In genomic region chr11:96259053-96259837, GRCh38 we compare ENCODE assay signal across 10 cellular contexts.
DNase-seq lines count a peak whose midpoint lies in the region; ATAC-seq and FAIRE-seq lines count a peak whose summit lies in the region.
"Had no signal": no experiment of that assay in that cellular context is flagged by ENCODE, and none has a peak within 500 bp of the region (broad histone marks: within the 10 kb centered on the region; RNA-seq: fewer than 3 reads in every experiment).

No MANE protein-coding gene starts in this region.

- intact Hi-C loops in sciatic nerve (cut with DNase I), result no loop called here

- H3K4me1 ChIP-seq in SJSA1 (replicated peaks) (peaks cover 65% of the 10 kb centered on the region), HAP-1 (peaks cover 15% of the 10 kb centered on the region)

- in situ Hi-C loops in HAP-1 (cut with MboI; ENCODE audit: low sequenced_read_pairs), result no loop called here

- H3K27me3 ChIP-seq in SJSA1 (replicated peaks), result no peaks in the 10 kb centered on the region
- H3K27me3 ChIP-seq in HAP-1 (ENCODE audit: low read depth), result no peaks in the 10 kb centered on the region
- H3K27me3 ChIP-seq: ascending aorta had no signal

- DNase-seq in ELR (ENCODE audit: low read depth), result peak; percentile 91
- DNase-seq in SJSA1 (ENCODE audit: low read depth in 1 of 2, low spot score in 2 of 2), result peak in 1 of 2 experiments; percentile 58
- DNase-seq in fibroblast of gingiva (ENCODE audit: low read depth), result peak; percentile 81
- no peak for DNase-seq in sciatic nerve (ENCODE audit: low spot score)
- no peak for DNase-seq in frontal cortex (ENCODE audit: low spot score in 2 of 2)
- DNase-seq in hypothalamus (lab: John Stamatoyannopoulos, UW), result no peak
- no peak for DNase-seq in HAP-1 (ENCODE audit: low spot score in 2 of 2)
- DNase-seq: NCI-H1930 had no signal

- peak overlapping the region; percentile 75 for H3K27ac ChIP-seq in SJSA1

- H3K36me3 ChIP-seq in SJSA1 (no peaks in the 10 kb centered on the region), HAP-1 (replicated peaks) (no peaks in the 10 kb centered on the region)
- H3K36me3 ChIP-seq: ascending aorta had no signal

- no peak for FAIRE-seq in frontal cortex (lab: Jason Lieb, UNC)

- H3K9me3 ChIP-seq in SJSA1 (replicated peaks) (no peaks in the 10 kb centered on the region), HAP-1 (no peaks in the 10 kb centered on the region)
- H3K9me3 ChIP-seq: ascending aorta had no signal

- H3K4me3 ChIP-seq in SJSA1, result no peak overlapping the region
- no peak overlapping the region for H3K4me3 ChIP-seq in HAP-1
- H3K4me3 ChIP-seq: ascending aorta had no signal

- ATAC-seq in sciatic nerve, result peak; percentile 23
- no peak for ATAC-seq in GM21526 (IDR thresholded peaks at IDR 0.05; ENCODE audit: low FRiP score, unreplicated experiment)

Comparison
In these comparisons a context has a peak if more than half of its experiments do, and no peak if none do; other contexts are left out.
1. DNase-seq: peak in ELR (single experiment) and fibroblast of gingiva (single experiment); none in sciatic nerve (single experiment), frontal cortex (0 of 2), hypothalamus (0 of 51) and HAP-1 (0 of 2).